Comparison of ENCODE assay signal across 21 cellular contexts in the genomic region with DNA sequence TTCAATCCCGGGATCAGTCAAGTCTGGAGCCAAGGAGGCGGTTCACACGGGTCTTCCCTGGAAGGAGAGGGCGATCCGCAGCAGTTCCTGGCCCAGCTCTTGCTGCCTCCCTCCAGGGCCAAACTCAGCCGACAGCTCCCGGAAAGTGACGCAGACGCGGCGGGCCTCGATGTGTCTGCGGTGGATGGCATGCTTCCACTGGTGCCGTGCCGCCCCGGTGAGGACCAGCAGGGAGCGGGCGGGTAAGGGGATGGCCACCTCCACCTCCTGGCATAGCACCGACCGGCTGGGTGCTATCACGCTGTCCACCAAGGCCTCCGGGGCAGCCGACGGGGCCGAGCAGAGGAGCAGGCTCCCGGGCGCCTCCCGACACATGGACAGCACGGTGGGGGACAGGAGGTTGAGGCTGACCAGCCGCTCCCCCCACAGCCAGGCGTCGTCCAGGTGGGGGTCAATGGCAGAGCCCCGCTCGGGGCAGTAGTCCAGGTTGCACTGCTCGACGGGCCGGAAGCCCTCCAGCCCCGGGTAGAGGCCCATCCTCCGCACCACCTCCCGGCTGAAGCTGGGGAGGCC. TPM values are rescaled to one million over a fixed set of nuclear protein-coding genes. Genes with fewer than 3 reads are reported as not detected.
A peak's percentile ranks its signal among the peaks of the same experiment; 100 is the strongest.
DNase-seq lines count a peak whose midpoint lies in the region; ATAC-seq, FAIRE-seq and TF ChIP-seq lines count a peak whose summit lies in the region.
"Had no signal": no experiment of that assay in that cellular context is flagged by ENCODE, and none has a peak within 500 bp of the region (broad histone marks: within the 10 kb centered on the region; RNA-seq: fewer than 3 reads in every experiment).

No MANE protein-coding gene starts in this region.

- no peak overlapping the region for H3K27ac ChIP-seq in astrocyte (ENCODE audit: low read depth, low read length)
- H3K27ac ChIP-seq in endodermal cell (ENCODE audit: low read depth, low read length), result no peak overlapping the region
- H3K27ac ChIP-seq in testis, result no peak overlapping the region
- H3K27ac ChIP-seq: C4-2B, HL-60 had no signal

- no peak for FAIRE-seq in astrocyte (lab: Jason Lieb, UNC)
- FAIRE-seq: A204.1, D721Med, G401.6, GM12892, GM19239 had no signal

- H3K36me3 ChIP-seq in astrocyte (ENCODE audit: insufficient read depth, low read length), result peaks cover 5% of the 10 kb centered on the region
- peaks cover 9% of the 10 kb centered on the region for H3K36me3 ChIP-seq in endodermal cell (ENCODE audit: control insufficient read depth, insufficient read depth, low read length)
- no peaks in the 10 kb centered on the region for H3K36me3 ChIP-seq in testis (ENCODE audit: low read depth, missing control alignments)

- intact Hi-C loops in testis (cut with DNase I; ENCODE audit: low total_unique reads), result no loop called here

- H3K9me3 ChIP-seq in astrocyte (ENCODE audit: insufficient read depth, low read depth, low read length) (no peaks in the 10 kb centered on the region), endodermal cell (ENCODE audit: control insufficient read depth, low read length) (no peaks in the 10 kb centered on the region), testis (no peaks in the 10 kb centered on the region)
- H3K9me3 ChIP-seq: BE2C had no signal

- H3K27me3 ChIP-seq in astrocyte (ENCODE audit: insufficient read depth, low read length) (no peaks in the 10 kb centered on the region), endodermal cell (ENCODE audit: control insufficient read depth, insufficient read depth, low read length, poor library complexity, severe bottlenecking) (no peaks in the 10 kb centered on the region), testis (no peaks in the 10 kb centered on the region)
- H3K27me3 ChIP-seq: BE2C had no signal

- 96 to 97% methylated on average over 28 to 40 of the region's 40 CpGs for WGBS in endodermal cell (ENCODE audit: insufficient coverage in 1 of 2, insufficient read length in 1 of 2), 2 experiments
- WGBS in testis, 2 donors, result 87 to 91% methylated on average over 15 to 40 of the region's 40 CpGs

- H3K4me2 ChIP-seq in astrocyte (ENCODE audit: low read length), result no peak overlapping the region

- no peaks in the 10 kb centered on the region for H3K9me3 Mint-ChIP-seq in stimulated activated naive CD8-positive, alpha-beta T cell treated with anti-CD3 and anti-CD28 coated beads, Interleukin-15, amount 100 ng/mL, for 72 hours
- H3K9me3 Mint-ChIP-seq in astrocyte (ENCODE audit: unreplicated experiment), result no peaks in the 10 kb centered on the region
- no peaks in the 10 kb centered on the region for H3K9me3 Mint-ChIP-seq in endodermal cell
- H3K9me3 Mint-ChIP-seq: CD4-positive, alpha-beta memory T cell had no signal

- H3K9ac ChIP-seq in astrocyte (ENCODE audit: low read length) (peak overlapping the region; percentile 1), endodermal cell (ENCODE audit: extremely low read depth, low read length, poor library complexity, severe bottlenecking) (no peak overlapping the region)

- no peak for TF ChIP-seq POLR2A in testis (IDR thresholded peaks at IDR 0.05)

- TF ChIP-seq CTCF in astrocyte (IDR thresholded peaks at IDR 0.05; ENCODE audit: insufficient read depth, low read depth, low read length) (no peak), endodermal cell (conservative IDR thresholded peaks at IDR 0.05) (no peak), testis (IDR thresholded peaks at IDR 0.05) (no peak)

- H3K36me3 Mint-ChIP-seq in astrocyte (ENCODE audit: low read depth, unreplicated experiment) (peaks cover 4% of the 10 kb centered on the region), endodermal cell (ENCODE audit: low read depth) (peaks cover 31% of the 10 kb centered on the region)

- peaks cover 18% of the 10 kb centered on the region for H4K20me1 ChIP-seq in astrocyte (ENCODE audit: insufficient read depth, low read length)

- H3K27ac Mint-ChIP-seq in stimulated activated naive CD8-positive, alpha-beta T cell treated with anti-CD3 and anti-CD28 coated beads, Interleukin-15, amount 100 ng/mL, for 72 hours, result no peak overlapping the region
- H3K27ac Mint-ChIP-seq in astrocyte (ENCODE audit: unreplicated experiment) (no peak overlapping the region), endodermal cell (no peak overlapping the region)
- H3K27ac Mint-ChIP-seq: CD4-positive, alpha-beta memory T cell had no signal

- H3K4me1 ChIP-seq in astrocyte (ENCODE audit: insufficient read depth, low read length), result peaks cover 6% of the 10 kb centered on the region
- H3K4me1 ChIP-seq in endodermal cell (ENCODE audit: control insufficient read depth, insufficient read depth, low read length), result no peaks in the 10 kb centered on the region
- H3K4me1 ChIP-seq in testis, result no peaks in the 10 kb centered on the region
- H3K4me1 ChIP-seq: BE2C had no signal

- H3K79me2 ChIP-seq in astrocyte (ENCODE audit: insufficient read depth, low read length), result peaks cover 12% of the 10 kb centered on the region

- no peak for DNase-seq in stimulated activated naive CD8-positive, alpha-beta T cell treated with anti-CD3 and anti-CD28 coated beads, Interleukin-15, amount 100 ng/mL, for 72 hours
- no peak for DNase-seq in stimulated activated naive CD8-positive, alpha-beta T cell treated with anti-CD3 and anti-CD28 coated beads, Interleukin-15, Interleukin-2, amounts not matched to agents 100 U/mL and 50 U/mL, for 24 hours
- DNase-seq in astrocyte (ENCODE audit: low read depth), result no peak
- peak; percentile 50 for DNase-seq in islet precursor cell
- DNase-seq in endodermal cell, result no peak
- DNase-seq in COLO829 (ENCODE audit: low spot score), result no peak
- no peak for DNase-seq in testis
- DNase-seq: BE2C; CD4-positive, alpha-beta memory T cell; COR-L47; DMS153; DMS79 treated with DMSO at 0.1 percent for 48 hours; EL; HCEC 1CT had no signal

- peaks cover 16% of the 10 kb centered on the region for H3K4me1 Mint-ChIP-seq in stimulated activated naive CD8-positive, alpha-beta T cell treated with anti-CD3 and anti-CD28 coated beads, Interleukin-15, amount 100 ng/mL, for 72 hours
- H3K4me1 Mint-ChIP-seq in astrocyte (ENCODE audit: low read depth, unreplicated experiment) (peaks cover 9% of the 10 kb centered on the region), endodermal cell (no peaks in the 10 kb centered on the region)

- no peaks in the 10 kb centered on the region for H3K27me3 Mint-ChIP-seq in stimulated activated naive CD8-positive, alpha-beta T cell treated with anti-CD3 and anti-CD28 coated beads, Interleukin-15, amount 100 ng/mL, for 72 hours
- H3K27me3 Mint-ChIP-seq in astrocyte (ENCODE audit: low read depth, unreplicated experiment), result no peaks in the 10 kb centered on the region
- no peaks in the 10 kb centered on the region for H3K27me3 Mint-ChIP-seq in endodermal cell (ENCODE audit: insufficient read depth)
- H3K27me3 Mint-ChIP-seq: CD4-positive, alpha-beta memory T cell had no signal

- H2AFZ ChIP-seq in astrocyte (ENCODE audit: low read depth, low read length), result no peak overlapping the region

- H3K4me3 ChIP-seq in astrocyte (ENCODE audit: insufficient read depth, low read depth, low read length) (no peak overlapping the region), endodermal cell (ENCODE audit: low read length) (no peak overlapping the region), testis (no peak overlapping the region)

- peak; percentile 26 for ATAC-seq in stimulated activated naive CD8-positive, alpha-beta T cell treated with anti-CD3 and anti-CD28 coated beads, Interleukin-15, amount 100 ng/mL, for 72 hours
- no peak for ATAC-seq in stimulated activated naive CD8-positive, alpha-beta T cell treated with anti-CD3 and anti-CD28 coated beads, Interleukin-15, Interleukin-2, amounts not matched to agents 100 U/mL and 50 U/mL, for 24 hours

- H3K4me3 Mint-ChIP-seq in stimulated activated naive CD8-positive, alpha-beta T cell treated with anti-CD3 and anti-CD28 coated beads, Interleukin-15, amount 100 ng/mL, for 72 hours, result no peak overlapping the region
- no peak overlapping the region for H3K4me3 Mint-ChIP-seq in astrocyte (ENCODE audit: unreplicated experiment)
- no peak overlapping the region for H3K4me3 Mint-ChIP-seq in endodermal cell
- H3K4me3 Mint-ChIP-seq: CD4-positive, alpha-beta memory T cell had no signal

RNA-seq across cellular contexts. Expression of a gene that starts 7.2 kb away (rescaled TPM):
- 8.7 and 12.4 TPM in 2 replicates for total RNA-seq in astrocyte
- 10 to 100 TPM; 16.2 to 17.2 TPM for total RNA-seq in endodermal cell
- polyA plus RNA-seq in endodermal cell (2013, experiment 1 of 2), result 10.3 TPM
- 10.9 TPM for polyA plus RNA-seq in endodermal cell (2013, experiment 2 of 2)
- total RNA-seq in testis, result 10 to 100 TPM; 26.7 to 27.7 TPM
- polyA plus RNA-seq in testis (ENCODE audit: insufficient read depth, low read depth, low replicate concordance), result 9.3 TPM

RNA-seq across cellular contexts. Expression of a gene that starts 7.3 kb away (rescaled TPM):
- 26.2 and 28.5 TPM in 2 replicates for total RNA-seq in astrocyte
- total RNA-seq in endodermal cell, result 10 to 100 TPM; 30.9 to 43.5 TPM
- 21.3 TPM for polyA plus RNA-seq in endodermal cell (2013, experiment 1 of 2)
- 22.8 TPM for polyA plus RNA-seq in endodermal cell (2013, experiment 2 of 2)
- total RNA-seq in testis, result 100 to 1,000 TPM; 221 to 350 TPM
- 540 TPM for polyA plus RNA-seq in testis (ENCODE audit: insufficient read depth, low read depth, low replicate concordance)

RNA-seq across cellular contexts. Expression of a gene that starts 21.3 kb away (rescaled TPM):
- total RNA-seq in astrocyte (36.9 and 41.4 TPM in 2 replicates), endodermal cell (10 to 100 TPM; 48.6 to 59.0 TPM), testis (10 to 100 TPM; 33.9 to 46.0 TPM)
- 81.5 TPM for polyA plus RNA-seq in endodermal cell (2013, experiment 1 of 2)
- polyA plus RNA-seq in endodermal cell (2013, experiment 2 of 2), result 71.7 TPM
- polyA plus RNA-seq in testis (ENCODE audit: insufficient read depth, low read depth, low replicate concordance), result 73.1 TPM

RNA-seq across cellular contexts. Expression of a gene that starts 24.1 kb away (rescaled TPM):
- total RNA-seq in astrocyte (57.6 and 64.4 TPM in 2 replicates), endodermal cell (10 to 100 TPM; 24.3 to 26.1 TPM), testis (10 to 100 TPM in 1 of 2 donors, 1 to 10 TPM in 1; 9.7 to 10.3 TPM)
- polyA plus RNA-seq in endodermal cell (2013, experiment 1 of 2), result 27.6 TPM
- polyA plus RNA-seq in endodermal cell (2013, experiment 2 of 2), result 28.1 TPM
- 9.9 TPM for polyA plus RNA-seq in testis (ENCODE audit: insufficient read depth, low read depth, low replicate concordance)
